19 cellular contexts compared by ENCODE assay signal in genomic region chr4:120991885-120992284, GRCh38.
"Had no signal": no experiment of that assay in that cellular context is flagged by ENCODE, and none has a peak within 500 bp of the region (broad histone marks: within the 10 kb centered on the region; RNA-seq: fewer than 3 reads in every experiment).

No MANE protein-coding gene starts in this region.

- H3K27ac Mint-ChIP-seq: immature natural killer cell had no signal

- DNase-seq: dermis blood vessel endothelial cell; dorsolateral prefrontal cortex; effector CD4-positive, alpha-beta T cell; effector memory CD4-positive, alpha-beta T cell; foreskin keratinocyte; heart left ventricle; hypothalamus; immature natural killer cell; left cardiac atrium; left lung; left ventricle myocardium superior; lower lobe of right lung; mesenchymal stem cell; midbrain; naive thymus-derived CD4-positive, alpha-beta T cell had no signal

- H3K27me3 ChIP-seq: dorsolateral prefrontal cortex, esophagus muscularis mucosa, foreskin keratinocyte, gastroesophageal sphincter, heart left ventricle, hepatocyte, left lung had no signal

- H3K79me2 ChIP-seq: hepatocyte had no signal

- ATAC-seq: foreskin keratinocyte; gastroesophageal sphincter; heart left ventricle; left cardiac atrium; left lung; left ventricle myocardium superior; lower lobe of right lung; naive thymus-derived CD4-positive, alpha-beta T cell had no signal

- H3K4me3 ChIP-seq: coronary artery, dorsolateral prefrontal cortex, esophagus muscularis mucosa, gastroesophageal sphincter, heart left ventricle, hepatocyte, left lung, lower lobe of right lung had no signal

- H3K4me1 ChIP-seq: esophagus muscularis mucosa, foreskin keratinocyte, gastroesophageal sphincter, heart left ventricle, left lung, lower lobe of right lung had no signal

- H3K36me3 ChIP-seq: esophagus muscularis mucosa, gastroesophageal sphincter, heart left ventricle, left lung, lower lobe of right lung had no signal

- H3K36me3 Mint-ChIP-seq: immature natural killer cell had no signal

- H3K4me2 ChIP-seq: hepatocyte had no signal

- H3K27ac ChIP-seq: coronary artery, dorsolateral prefrontal cortex, esophagus muscularis mucosa, foreskin keratinocyte, gastroesophageal sphincter, heart left ventricle, hepatocyte, left lung, lower lobe of right lung had no signal

- H3K4me3 Mint-ChIP-seq: immature natural killer cell; naive thymus-derived CD4-positive, alpha-beta T cell had no signal

- H3K4me1 Mint-ChIP-seq: immature natural killer cell had no signal
